Comparison of ENCODE assay signal across 8 cellular contexts in the genomic region with DNA sequence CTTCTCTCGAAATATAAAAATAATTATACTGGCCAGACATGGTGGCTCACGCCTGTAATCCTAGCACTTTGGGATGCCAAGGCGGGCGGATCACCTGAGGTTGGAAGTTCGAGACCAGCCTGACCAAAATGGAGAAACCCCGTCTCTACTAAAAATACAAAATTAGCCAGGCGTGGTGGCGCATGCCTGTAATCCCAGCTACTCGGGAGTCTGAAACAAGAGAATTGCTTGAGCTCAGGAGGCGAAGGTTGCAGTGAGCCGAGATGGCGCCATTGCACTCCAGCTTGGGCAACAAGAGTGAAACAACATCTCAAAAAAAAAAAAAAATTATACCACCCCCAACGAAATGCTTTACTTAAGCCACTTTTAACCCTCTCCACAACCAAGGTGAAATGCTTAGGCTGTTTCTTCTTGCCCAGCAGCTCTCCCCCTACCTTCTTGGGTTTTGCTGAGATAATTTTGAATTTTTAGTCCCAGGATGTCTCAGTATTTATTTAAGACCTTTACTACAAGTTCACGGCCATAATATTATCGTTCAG. TPM values are rescaled to one million over a fixed set of nuclear protein-coding genes. Genes with fewer than 3 reads are reported as not detected.
DNase-seq lines count a peak whose midpoint lies in the region; FAIRE-seq and TF ChIP-seq lines count a peak whose summit lies in the region.
"Not testable (repeated sequence)": the region's sequence is repeated elsewhere in the genome, so short reads cannot be mapped to it uniquely, and the experiment has no call there.

No MANE protein-coding gene starts in this region.

- not testable (repeated sequence) for H3K9me3 Mint-ChIP-seq in activated naive CD4-positive, alpha-beta T cell treated with anti-CD3 and anti-CD28 coated beads, Interleukin-2, amount 50 U/mL, for 24 hours

- H3K9me3 ChIP-seq in A673 (ENCODE audit: low read depth, low read length, poor library complexity, severe bottlenecking); HEK293 (ENCODE audit: control insufficient read depth, insufficient read depth, low read depth, low read length); endothelial cell of umbilical vein (replicated peaks; ENCODE audit: control insufficient read depth, insufficient read depth, low read length); neural cell (ENCODE audit: low read length); smooth muscle cell (replicated peaks; ENCODE audit: low read depth): not testable (repeated sequence)

- peaks cover 14% of the 10 kb centered on the region for H3K36me3 ChIP-seq in A673 (ENCODE audit: insufficient read depth, low read length, poor library complexity, severe bottlenecking)
- H3K36me3 ChIP-seq in HEK293 (ENCODE audit: control insufficient read depth in 2 of 2, insufficient read depth in 1 of 2, low read length in 2 of 2): peaks cover 21% of the 10 kb centered on the region in 2 experiments
- not testable (repeated sequence) for H3K36me3 ChIP-seq in endothelial cell of umbilical vein (ENCODE audit: control insufficient read depth in 2 of 2, extremely low read depth in 1 of 2, insufficient read depth in 2 of 2, low read length in 2 of 2); neural cell (ENCODE audit: insufficient read depth, low read length); smooth muscle cell (ENCODE audit: low read depth)

- H3K9ac ChIP-seq in endothelial cell of umbilical vein (replicated peaks; ENCODE audit: extremely low read depth, insufficient read depth, low read length); smooth muscle cell (ENCODE audit: low read depth): not testable (repeated sequence)
- peak overlapping the region; percentile 68 for H3K9ac ChIP-seq in neural cell (ENCODE audit: low read length)

- H3K79me2 ChIP-seq in endothelial cell of umbilical vein (ENCODE audit: control insufficient read depth, insufficient read depth, low read length) (peaks cover 25% of the 10 kb centered on the region), neural cell (replicated peaks; ENCODE audit: insufficient read depth, low read length) (peaks cover 45% of the 10 kb centered on the region), smooth muscle cell (ENCODE audit: low read depth) (peaks cover 57% of the 10 kb centered on the region)

- H2AFZ ChIP-seq in endothelial cell of umbilical vein (ENCODE audit: low read depth, low read length); smooth muscle cell (ENCODE audit: low read depth): not testable (repeated sequence)
- H2AFZ ChIP-seq in neural cell (ENCODE audit: low read depth, low read length): peak overlapping the region; percentile 63

- CTCF ChIA-PET in A673 (lab: Charles Lee); HEK293 (lab: Yijun Ruan, JAX); endothelial cell of umbilical vein (lab: Charles Lee): not testable (repeated sequence)
- CTCF ChIA-PET in RWPE1 (lab: Yijun Ruan, JAX): interaction anchor here (0.6 kb wide), 1 partner anchor 212 kb away, joined by 4 read pairs; no protein-coding TSS in a partner anchor

- H3K4me3 Mint-ChIP-seq in activated naive CD4-positive, alpha-beta T cell treated with anti-CD3 and anti-CD28 coated beads, Interleukin-2, amount 50 U/mL, for 24 hours: peak overlapping the region; percentile 89

- peak overlapping the region; percentile 92 for H3K4me2 ChIP-seq in endothelial cell of umbilical vein (ENCODE audit: insufficient read depth, low read length)
- H3K4me2 ChIP-seq in neural cell (ENCODE audit: low read length): peak overlapping the region; percentile 91
- peak overlapping the region; percentile 95 for H3K4me2 ChIP-seq in smooth muscle cell

- not testable (repeated sequence) for H3F3A ChIP-seq in neural cell (ENCODE audit: insufficient read depth, low read length, poor library complexity, severe bottlenecking)
- peaks cover 24% of the 10 kb centered on the region for H3F3A ChIP-seq in smooth muscle cell (ENCODE audit: low read depth)

- WGBS in smooth muscle cell (ENCODE audit: low lambda C conversion rate): 70% methylated on average over 15 of the region's 15 CpGs

- not testable (repeated sequence) for TF ChIP-seq CTCF in A673 (conservative IDR thresholded peaks at IDR 0.05; ENCODE audit: low read depth, low read length); RWPE1 (conservative IDR thresholded peaks at IDR 0.05; ENCODE audit: low read depth); endothelial cell of umbilical vein (IDR thresholded peaks at IDR 0.05; ENCODE audit: extremely low read depth in 1 of 2, insufficient read depth in 1 of 2, low read depth in 1 of 2, low read length in 2 of 2); neural cell (IDR thresholded peaks at IDR 0.05; ENCODE audit: poor library complexity, severe bottlenecking); smooth muscle cell (IDR thresholded peaks at IDR 0.05; ENCODE audit: borderline replicate concordance, insufficient read depth, poor library complexity, severe bottlenecking)
- TF ChIP-seq CTCF in HEK293 (tag by site-specific recombination; IDR thresholded peaks at IDR 0.05): peak; percentile 58; the same call in 1 of the 2 replicates

- H3K36me3 Mint-ChIP-seq in activated naive CD4-positive, alpha-beta T cell treated with anti-CD3 and anti-CD28 coated beads, Interleukin-2, amount 50 U/mL, for 24 hours: not testable (repeated sequence)

- not testable (repeated sequence) for H3K9me2 ChIP-seq in neural cell (ENCODE audit: insufficient read depth, low read length)

- H3K4me1 ChIP-seq in A673 (ENCODE audit: insufficient read depth, low read length, poor library complexity, severe bottlenecking); HEK293 (ENCODE audit: control insufficient read depth, insufficient read depth, low read length); smooth muscle cell (ENCODE audit: low read depth): not testable (repeated sequence)
- H3K4me1 ChIP-seq in endothelial cell of umbilical vein (ENCODE audit: control insufficient read depth, extremely low read depth, insufficient read depth, low read length): peaks cover 21% of the 10 kb centered on the region

- peaks cover 31% of the 10 kb centered on the region for H3K4me1 Mint-ChIP-seq in activated naive CD4-positive, alpha-beta T cell treated with anti-CD3 and anti-CD28 coated beads, Interleukin-2, amount 50 U/mL, for 24 hours

- H3K27ac ChIP-seq in A673 (ENCODE audit: low read depth, low read length, poor library complexity, severe bottlenecking): peak overlapping the region; percentile 73
- H3K27ac ChIP-seq in HEK293 (ENCODE audit: extremely low read depth, low read depth, low read length): 0 out of 2 replicates have a peak overlapping the region, but pooled peaks have one; percentile 75
- H3K27ac ChIP-seq in RWPE1: peak overlapping the region; percentile 89
- H3K27ac ChIP-seq in endothelial cell of umbilical vein (ENCODE audit: insufficient read depth, low read depth, low read length): not testable (repeated sequence)
- peak overlapping the region; percentile 83 for H3K27ac ChIP-seq in neural cell (ENCODE audit: low read length)
- peak overlapping the region; percentile 83 for H3K27ac ChIP-seq in smooth muscle cell (ENCODE audit: low read depth)

- dilution Hi-C loops in endothelial cell of umbilical vein (cut with MboI; ENCODE audit: extremely low pct_ligation_motif_present, low sequenced_read_pairs): not testable (repeated sequence)

- H3K27me3 Mint-ChIP-seq in activated naive CD4-positive, alpha-beta T cell treated with anti-CD3 and anti-CD28 coated beads, Interleukin-2, amount 50 U/mL, for 24 hours: not testable (repeated sequence)

- TF ChIP-seq RAD21 in neural cell (conservative IDR thresholded peaks at IDR 0.05): not testable (repeated sequence)

- not testable (repeated sequence) for TF ChIP-seq EP300 in neural cell (conservative IDR thresholded peaks at IDR 0.05; ENCODE audit: poor library complexity, severe bottlenecking)

- FAIRE-seq in endothelial cell of umbilical vein (lab: Jason Lieb, UNC): not testable (repeated sequence)

- H4K20me1 ChIP-seq in endothelial cell of umbilical vein (replicated peaks; ENCODE audit: control insufficient read depth, extremely low read depth, insufficient read depth, low read length); neural cell (ENCODE audit: insufficient read depth); smooth muscle cell (ENCODE audit: low read depth): not testable (repeated sequence)

- not testable (repeated sequence) for H3K27me3 ChIP-seq in A673 (replicated peaks; ENCODE audit: insufficient read depth, low read depth, low read length, poor library complexity); endothelial cell of umbilical vein (ENCODE audit: control insufficient read depth in 2 of 2, insufficient read depth in 2 of 2, low read length in 2 of 2); neural cell (ENCODE audit: insufficient read depth, low read depth, low read length); smooth muscle cell (ENCODE audit: low read depth)

- POLR2A ChIA-PET in A673 (lab: Charles Lee; ENCODE audit: low non-redundant PET): interaction anchor here (0.6 kb wide), 1 partner anchor 153 kb away, joined by 3 read pairs; no protein-coding TSS in a partner anchor
- POLR2A ChIA-PET in HEK293 (lab: Yijun Ruan, JAX): interaction anchor here (0.9 to 2.6 kb wide), 6 partner anchors 7 to 65 kb away, joined by 3 to 44 read pairs (median 6); a partner anchor contains a TSS
- POLR2A ChIA-PET in RWPE1 (lab: Yijun Ruan, JAX; ENCODE audit: low non-redundant PET): interaction anchor here (0.6 kb wide), 1 partner anchor 520 kb away, joined by 3 read pairs; no protein-coding TSS in a partner anchor
- POLR2A ChIA-PET in endothelial cell of umbilical vein (lab: Charles Lee): interaction anchor here (1.9 kb wide), 1 partner anchor 8 kb away, joined by 13 read pairs; a partner anchor contains a TSS

- H3K27ac Mint-ChIP-seq in activated naive CD4-positive, alpha-beta T cell treated with anti-CD3 and anti-CD28 coated beads, Interleukin-2, amount 50 U/mL, for 24 hours: not testable (repeated sequence)

- not testable (repeated sequence) for DNase-seq in A673 (ENCODE audit: low spot score); RWPE1 (ENCODE audit: low spot score); endothelial cell of umbilical vein (ENCODE audit: low read depth, low spot score); smooth muscle cell (lab: John Stamatoyannopoulos, UW; ENCODE audit: unreplicated experiment)
- peak; percentile 14 for DNase-seq in left kidney (ENCODE audit: low read depth, low spot score)

- BruUV-seq in A673 (replicated peaks; lab: Mats Ljungman, UMichigan); endothelial cell of umbilical vein (replicated peaks; lab: Mats Ljungman, UMichigan): not testable (repeated sequence)

- H3K9me1 ChIP-seq in endothelial cell of umbilical vein (replicated peaks; ENCODE audit: control insufficient read depth, extremely low read depth, insufficient read depth, low read length): not testable (repeated sequence)

- not testable (repeated sequence) for TF ChIP-seq POLR2A in endothelial cell of umbilical vein (IDR thresholded peaks at IDR 0.05; ENCODE audit: low read depth, low read length)

- H3K4me3 ChIP-seq in A673 (ENCODE audit: low read depth, low read length, poor library complexity, severe bottlenecking): peak overlapping the region; percentile 96
- H3K4me3 ChIP-seq in HEK293 (ENCODE audit: low read depth, low read length): not testable (repeated sequence)
- peak overlapping the region in 1 of 3 experiments; percentile 83 for H3K4me3 ChIP-seq in endothelial cell of umbilical vein (replicated peaks in 1 of 3; ENCODE audit: insufficient read depth in 1 of 3, low read depth in 1 of 3, low read length in 3 of 3)
- H3K4me3 ChIP-seq in neural cell (ENCODE audit: low read length): peak overlapping the region; percentile 80
- peak overlapping the region; percentile 73 for H3K4me3 ChIP-seq in smooth muscle cell

- intact Hi-C loops in A673 (cut with micrococcal nuclease; ENCODE audit: unreplicated experiment): not testable (repeated sequence)
- intact Hi-C loops in endothelial cell of umbilical vein (cut with micrococcal nuclease): loop anchor here (5.0 to 10.0 kb wide), 5 partner anchors 264 to 1646 kb away; a partner anchor contains a TSS

RNA-seq across cellular contexts. Expression of a gene that starts 8.0 kb away (rescaled TPM):
- 41.4 and 45.2 TPM in 2 replicates for total RNA-seq in A673 (2021)
- 43.3 and 44.9 TPM in 2 replicates for total RNA-seq in endothelial cell of umbilical vein
- polyA plus RNA-seq in endothelial cell of umbilical vein: 25.4 and 25.6 TPM in 2 replicates
- 25.4 and 26.8 TPM in 2 replicates for polyA plus RNA-seq in endothelial cell of umbilical vein (2011; cell fraction: cytosol; rRNA removed)
- polyA plus RNA-seq in endothelial cell of umbilical vein (2011; cell fraction: nucleus; rRNA removed): 59.7 and 71.6 TPM in 2 replicates
- polyA plus RNA-seq in endothelial cell of umbilical vein (2012): 26.9 and 28.1 TPM in 2 replicates
- 32.1 and 39.4 TPM in 2 replicates for polyA minus RNA-seq in endothelial cell of umbilical vein
- 15.3 TPM for polyA minus RNA-seq in endothelial cell of umbilical vein (2011; cell fraction: cytosol; rRNA and poly(A)+ RNA removed)
- 31.0 and 36.0 TPM in 2 replicates for polyA minus RNA-seq in endothelial cell of umbilical vein (2011; cell fraction: nucleus; rRNA and poly(A)+ RNA removed)
- polyA plus RNA-seq in neural cell: 31.3 and 36.2 TPM in 2 replicates
- 47.7 and 49.2 TPM in 2 replicates for polyA minus RNA-seq in neural cell
- 26.4 and 41.6 TPM in 2 replicates for total RNA-seq in smooth muscle cell
- polyA plus RNA-seq in smooth muscle cell: 23.8 and 30.3 TPM in 2 replicates
